Comparison of ENCODE assay signal across 1 cellular context in the genomic region with DNA sequence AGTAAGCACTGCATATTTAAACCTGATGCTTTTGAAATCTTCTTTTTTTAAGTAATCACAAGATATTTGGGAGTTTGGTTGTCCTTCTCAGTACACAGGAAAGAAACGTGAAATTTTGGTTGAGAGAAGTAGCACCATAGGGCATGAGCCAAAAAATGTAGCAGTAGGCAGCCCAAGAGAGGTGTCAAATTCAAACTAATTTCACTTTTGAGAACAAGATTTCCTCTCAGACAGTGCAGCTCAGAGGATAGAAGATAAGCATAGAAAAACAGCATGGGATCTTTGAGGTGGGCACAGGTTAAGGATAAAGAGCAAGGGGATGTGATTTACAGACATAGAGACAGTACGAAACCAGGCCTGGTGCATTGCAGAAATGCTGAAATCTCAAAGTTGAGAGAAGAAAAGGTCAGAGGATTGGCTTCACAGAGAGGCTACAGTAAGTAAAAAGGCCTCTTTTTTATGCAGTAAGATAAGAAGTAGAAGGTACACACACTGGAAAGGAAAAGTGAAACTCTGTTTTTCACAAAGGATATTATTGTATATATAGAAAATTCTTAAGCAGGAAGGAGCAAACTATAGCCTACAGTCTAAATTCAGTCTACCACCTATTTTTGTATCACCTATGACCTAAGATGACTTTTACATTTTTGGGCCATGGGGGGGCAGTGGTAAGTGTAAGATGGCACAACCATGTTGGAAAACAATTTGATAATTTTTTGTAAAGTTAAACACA.
TF ChIP-seq lines count a peak whose summit lies in the region.

No MANE protein-coding gene starts in this region.

TF ChIP-seq in SK-N-SH, 30 proteins besides CTCF, POLR2A, EP300 and RAD21 (continued from another document):
- no peak for TF ChIP-seq USF2 (IDR thresholded peaks at IDR 0.05; ENCODE audit: borderline replicate concordance, low read depth, low read length)
